Comparison of ENCODE assay signal across 35 cellular contexts in genomic region chr12:109551108-109551507, GRCh38. TPM values are rescaled to one million over a fixed set of nuclear protein-coding genes. Genes with fewer than 3 reads are reported as not detected.
DNase-seq lines count a peak whose midpoint lies in the region; TF ChIP-seq lines count a peak whose summit lies in the region.
"Had no signal": no experiment of that assay in that cellular context is flagged by ENCODE, and none has a peak within 500 bp of the region (broad histone marks: within the 10 kb centered on the region; RNA-seq: fewer than 3 reads in every experiment).

No MANE protein-coding gene starts in this region.

- no peak overlapping the region for H2BK12ac ChIP-seq in mesenchymal stem cell (ENCODE audit: low read length in 2 of 2)

- H3K79me1 ChIP-seq in mesenchymal stem cell (replicated peaks; ENCODE audit: low read length, poor library complexity, severe bottlenecking): no peaks in the 10 kb centered on the region

- no peaks in the 10 kb centered on the region for H3K9me3 ChIP-seq in HEK293 (ENCODE audit: control insufficient read depth, insufficient read depth, low read depth, low read length)
- no peaks in the 10 kb centered on the region for H3K9me3 ChIP-seq in mesenchymal stem cell (ENCODE audit: control insufficient read depth, low read length)
- no peaks in the 10 kb centered on the region for H3K9me3 ChIP-seq in osteoblast (ENCODE audit: low read depth, low read length)
- H3K9me3 ChIP-seq: A549; BE2C; BLaER1; BLaER1 treated with 17β-estradiol and CSF1 and Interleukin-3, amounts not matched to agents 10 nM and 100 nM; Caco-2 had no signal

- H2AK5ac ChIP-seq in mesenchymal stem cell (ENCODE audit: low read length, severe bottlenecking): no peak overlapping the region

- no peaks in the 10 kb centered on the region for H3K4me1 Mint-ChIP-seq in activated T-cell treated with anti-CD3 and anti-CD28 coated beads, Interleukin-2, amount 50 U/mL, for 24 hours (ENCODE audit: low read depth)
- H3K4me1 Mint-ChIP-seq: B cell; CD14-positive monocyte; CD4-positive, alpha-beta memory T cell had no signal

- POLR2A ChIA-PET in HEK293 (lab: Yijun Ruan, JAX): interaction anchor here (3.0 kb wide), 1 partner anchor 22 kb away, joined by 15 read pairs; the partner anchor contains the start of genes MMAB and MVK

- H2BK120ac ChIP-seq in mesenchymal stem cell (ENCODE audit: low read depth, low read length): no peak overlapping the region

- H3K14ac ChIP-seq in mesenchymal stem cell (ENCODE audit: low read length in 2 of 2): no peak overlapping the region

- DNase-seq in mesenchymal stem cell (no peak), osteoblast (ENCODE audit: insufficient read length, low spot score, missing footprints) (peak; percentile 64), retina (no peak), NCI-H526 (lab: John Stamatoyannopoulos, UW) (no peak), NCI-H446 treated with DMSO at 0.1 percent for 48 hours (lab: John Stamatoyannopoulos, UW) (no peak)
- DNase-seq in activated T-cell treated with anti-CD3 and anti-CD28 coated beads, Interleukin-2, amount 50 U/mL, for 24 hours: no peak
- DNase-seq: 8988T; ACHN; AML-193; BE2C; C1 segment of cervical spinal cord; Caco-2; Calu3; CD4-positive, alpha-beta memory T cell; CD4-positive, alpha-beta T cell; CD4-positive, CD25-positive, alpha-beta regulatory T cell; CD8-positive, alpha-beta memory T cell; CD8-positive, alpha-beta T cell; COR-L47; DMS 273 treated with DMSO at 0.1 percent for 48 hours; DMS153; DMS53; DMS79; DMS79 treated with DMSO at 0.1 percent for 48 hours; DND-41; EL had no signal

- no peaks in the 10 kb centered on the region for H3K36me3 Mint-ChIP-seq in activated T-cell treated with anti-CD3 and anti-CD28 coated beads, Interleukin-2, amount 50 U/mL, for 24 hours (ENCODE audit: low read depth)
- H3K36me3 Mint-ChIP-seq: CD14-positive monocyte; CD4-positive, alpha-beta memory T cell; CD4-positive, CD25-positive, alpha-beta regulatory T cell; CD8-positive, alpha-beta memory T cell; CD8-positive, alpha-beta T cell had no signal

- H3K27ac ChIP-seq in HEK293 (ENCODE audit: extremely low read depth, low read depth, low read length) (no peak overlapping the region), mesenchymal stem cell (ENCODE audit: low read length, poor library complexity, severe bottlenecking) (no peak overlapping the region), osteoblast (ENCODE audit: low read depth, low read length) (no peak overlapping the region)
- H3K27ac ChIP-seq: 22Rv1; A549; BLaER1; BLaER1 treated with 17β-estradiol and CSF1 and Interleukin-3, amounts not matched to agents 10 nM and 100 nM; C4-2B had no signal

- CTCF ChIA-PET in HEK293 (lab: Yijun Ruan, JAX): no interaction called here

- H3K4me1 ChIP-seq in HEK293 (ENCODE audit: control insufficient read depth, insufficient read depth, low read length): no peaks in the 10 kb centered on the region
- H3K4me1 ChIP-seq in mesenchymal stem cell (ENCODE audit: control insufficient read depth, insufficient read depth, low read depth, low read length): peaks cover 7% of the 10 kb centered on the region
- H3K4me1 ChIP-seq in osteoblast (ENCODE audit: insufficient read depth, low read length): no peaks in the 10 kb centered on the region
- H3K4me1 ChIP-seq: A549, BE2C, Caco-2 had no signal

- no peak overlapping the region for H3K4me2 ChIP-seq in mesenchymal stem cell (ENCODE audit: low read length, poor library complexity, severe bottlenecking)
- H3K4me2 ChIP-seq in osteoblast (ENCODE audit: insufficient read depth, low read length): no peak overlapping the region
- H3K4me2 ChIP-seq: A549; BLaER1; BLaER1 treated with 17β-estradiol and CSF1 and Interleukin-3, amounts not matched to agents 10 nM and 100 nM had no signal

- H3K9me3 Mint-ChIP-seq in activated T-cell treated with anti-CD3 and anti-CD28 coated beads, Interleukin-2, amount 50 U/mL, for 24 hours: no peaks in the 10 kb centered on the region
- H3K9me3 Mint-ChIP-seq: CD14-positive monocyte; CD4-positive, alpha-beta memory T cell; CD4-positive, alpha-beta T cell; CD4-positive, CD25-positive, alpha-beta regulatory T cell; CD8-positive, alpha-beta memory T cell; CD8-positive, alpha-beta T cell had no signal

- 95% methylated on average over 6 of the region's 6 CpGs for WGBS in mesenchymal stem cell

- no peak overlapping the region for H3K9ac ChIP-seq in mesenchymal stem cell (ENCODE audit: low read length)
- H3K9ac ChIP-seq: BLaER1; BLaER1 treated with 17β-estradiol and CSF1 and Interleukin-3, amounts not matched to agents 10 nM and 100 nM had no signal

- no peaks in the 10 kb centered on the region for H3K79me2 ChIP-seq in osteoblast (ENCODE audit: insufficient read depth, low read length)

- H4K91ac ChIP-seq in mesenchymal stem cell (ENCODE audit: low read length): no peak overlapping the region

- H4K20me1 ChIP-seq in osteoblast (ENCODE audit: insufficient read depth, low read length): no peaks in the 10 kb centered on the region
- H4K20me1 ChIP-seq: BLaER1 had no signal

- TF ChIP-seq CTCF in HEK293 (tag by site-specific recombination; IDR thresholded peaks at IDR 0.05): no peak
- TF ChIP-seq CTCF in osteoblast (IDR thresholded peaks at IDR 0.05; ENCODE audit: extremely low read depth, low read depth, low read length): no peak

- H2BK5ac ChIP-seq in mesenchymal stem cell (ENCODE audit: low read depth, low read length, poor library complexity, severe bottlenecking): no peak overlapping the region

- H2BK15ac ChIP-seq in mesenchymal stem cell (ENCODE audit: low read depth, poor library complexity, severe bottlenecking): peak overlapping the region; percentile 26

- no peak overlapping the region for H4K8ac ChIP-seq in mesenchymal stem cell (ENCODE audit: low read length)

- H2AFZ ChIP-seq in mesenchymal stem cell (ENCODE audit: low read depth, low read length) (no peak overlapping the region), osteoblast (ENCODE audit: low read length) (no peak overlapping the region)

- TF ChIP-seq RAD21 in Ishikawa (IDR thresholded peaks at IDR 0.05; ENCODE audit: low read depth): no peak

- H3K4ac ChIP-seq in mesenchymal stem cell (ENCODE audit: low read depth in 1 of 2, low read length in 2 of 2): no peak overlapping the region

- H3K27me3 ChIP-seq in mesenchymal stem cell (ENCODE audit: control insufficient read depth in 1 of 2, insufficient read depth in 1 of 2, low read length in 2 of 2): peaks cover 36 to 88% of the 10 kb centered on the region in 2 experiments
- peaks cover 49% of the 10 kb centered on the region for H3K27me3 ChIP-seq in osteoblast (ENCODE audit: insufficient read depth, low read length)
- H3K27me3 ChIP-seq: BE2C; BLaER1; BLaER1 treated with 17β-estradiol and CSF1 and Interleukin-3, amounts not matched to agents 10 nM and 100 nM had no signal

- H3K4me3 Mint-ChIP-seq in activated T-cell treated with anti-CD3 and anti-CD28 coated beads, Interleukin-2, amount 50 U/mL, for 24 hours: no peak overlapping the region
- H3K4me3 Mint-ChIP-seq: B cell; CD14-positive monocyte; CD4-positive, alpha-beta memory T cell; CD4-positive, alpha-beta T cell; CD4-positive, CD25-positive, alpha-beta regulatory T cell; CD8-positive, alpha-beta memory T cell; CD8-positive, alpha-beta T cell had no signal

- no peak overlapping the region for H3K18ac ChIP-seq in mesenchymal stem cell (ENCODE audit: low read depth in 1 of 2, low read length in 2 of 2)

- no peak overlapping the region for H3K27ac Mint-ChIP-seq in activated T-cell treated with anti-CD3 and anti-CD28 coated beads, Interleukin-2, amount 50 U/mL, for 24 hours
- H3K27ac Mint-ChIP-seq: B cell; CD14-positive monocyte; CD4-positive, alpha-beta memory T cell; CD4-positive, alpha-beta T cell; CD4-positive, CD25-positive, alpha-beta regulatory T cell; CD8-positive, alpha-beta T cell had no signal

- H3K36me3 ChIP-seq in HEK293 (ENCODE audit: control insufficient read depth in 2 of 2, insufficient read depth in 1 of 2, low read length in 2 of 2) (no peaks in the 10 kb centered on the region), mesenchymal stem cell (ENCODE audit: control insufficient read depth in 1 of 2, insufficient read depth in 2 of 2, low read depth in 1 of 2, low read length in 2 of 2) (no peaks in the 10 kb centered on the region), osteoblast (ENCODE audit: insufficient read depth, low read length) (no peaks in the 10 kb centered on the region)
- H3K36me3 ChIP-seq: BE2C; BLaER1; BLaER1 treated with 17β-estradiol and CSF1 and Interleukin-3, amounts not matched to agents 10 nM and 100 nM had no signal

- H3K27me3 Mint-ChIP-seq in activated T-cell treated with anti-CD3 and anti-CD28 coated beads, Interleukin-2, amount 50 U/mL, for 24 hours: peaks cover 31% of the 10 kb centered on the region

- H3K4me3 ChIP-seq in HEK293 (ENCODE audit: low read depth, low read length): no peak overlapping the region
- no peak overlapping the region for H3K4me3 ChIP-seq in mesenchymal stem cell (ENCODE audit: insufficient read depth in 1 of 2, low read depth in 1 of 2, low read length in 2 of 2)
- no peak overlapping the region for H3K4me3 ChIP-seq in osteoblast (ENCODE audit: insufficient read depth, low read length)
- H3K4me3 ChIP-seq: A549; BLaER1; BLaER1 treated with 17β-estradiol and CSF1 and Interleukin-3, amounts not matched to agents 10 nM and 100 nM had no signal

- TF ChIP-seq EP300 in Ishikawa (IDR thresholded peaks at IDR 0.05; ENCODE audit: borderline replicate concordance): no peak

- no peak overlapping the region for H3K23ac ChIP-seq in mesenchymal stem cell (ENCODE audit: low read length in 2 of 2)

TF ChIP-seq in Ishikawa, 13 proteins besides CTCF, POLR2A, EP300 and RAD21 (continues in another document):
- TF ChIP-seq EGR1 (IDR thresholded peaks at IDR 0.05): no peak

RNA-seq across cellular contexts. Expression of gene MMAB, which starts 22.2 kb away (rescaled TPM):
- polyA plus RNA-seq in mesenchymal stem cell (2013, experiment 1 of 2): 52.7 TPM
- polyA plus RNA-seq in mesenchymal stem cell (2013, experiment 2 of 2): 55.4 TPM
- total RNA-seq in osteoblast: 34.4 and 35.7 TPM in 2 replicates

RNA-seq across cellular contexts. Expression of gene MVK, which starts 22.5 kb away (rescaled TPM):
- polyA plus RNA-seq in mesenchymal stem cell (2013, experiment 1 of 2): 48.3 TPM
- 46.7 TPM for polyA plus RNA-seq in mesenchymal stem cell (2013, experiment 2 of 2)
- 31.1 and 31.2 TPM in 2 replicates for total RNA-seq in osteoblast
